16 cellular contexts compared by ENCODE assay signal in the genomic region with DNA sequence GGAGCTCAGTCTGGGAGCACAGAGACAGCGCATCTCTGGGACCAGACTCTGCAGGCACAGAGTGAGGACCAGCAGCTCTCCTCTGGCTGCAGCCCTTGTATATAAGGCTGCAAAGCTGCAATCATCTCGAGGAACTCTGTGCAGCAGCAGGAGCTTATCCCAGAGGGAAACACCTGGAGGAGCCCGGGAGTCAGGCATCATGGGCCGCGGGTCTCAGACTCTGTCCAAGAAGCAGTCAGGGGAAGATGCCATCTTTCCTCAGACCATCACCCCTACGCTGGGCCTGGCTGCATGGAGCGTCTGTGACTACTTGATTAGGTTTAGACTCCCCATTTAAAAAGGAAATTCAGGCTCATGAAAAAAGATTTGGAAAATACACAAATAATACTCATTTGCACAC.
DNase-seq lines count a peak whose midpoint lies in the region; ATAC-seq and TF ChIP-seq lines count a peak whose summit lies in the region.
"Had no signal": no experiment of that assay in that cellular context is flagged by ENCODE, and none has a peak within 500 bp of the region (broad histone marks: within the 10 kb centered on the region; RNA-seq: fewer than 3 reads in every experiment).

No MANE protein-coding gene starts in this region.

- H3K4me3 ChIP-seq in heart right ventricle (no peak overlapping the region), GM23248 (no peak overlapping the region), esophagus squamous epithelium (no peak overlapping the region), lower lobe of right lung (no peak overlapping the region)
- H3K4me3 ChIP-seq: BLaER1 had no signal

- intact Hi-C loops in cardiac septum (cut with DNase I): no loop called here
- intact Hi-C loops in heart right ventricle (cut with DNase I): no loop called here
- intact Hi-C loops in sciatic nerve (cut with DNase I): no loop called here
- intact Hi-C loops in esophagus squamous epithelium (cut with DNase I): no loop called here
- intact Hi-C loops in lower lobe of right lung (cut with DNase I): no loop called here
- intact Hi-C loops in activated T-helper 2 cell treated with anti-CD3 and anti-CD28 coated beads, Interferon-gamma antibody, Interleukin-2, Interleukin-4, amounts not matched to agents 10 μg/mL and 5 μg/mL and 100 μg/mL, durations not matched to agents 14 hours and 24 hours and 36 hours (cut with micrococcal nuclease): no loop called here

- no peak overlapping the region for H3K4me3 Mint-ChIP-seq in activated T-helper 2 cell treated with anti-CD3 and anti-CD28 coated beads, Interferon-gamma antibody, Interleukin-2, Interleukin-4, amounts not matched to agents 10 μg/mL and 5 μg/mL and 100 μg/mL, durations not matched to agents 14 hours and 24 hours and 36 hours (ENCODE audit: low read depth)
- H3K4me3 Mint-ChIP-seq: CD14-positive monocyte; CD4-positive, alpha-beta memory T cell; H9 had no signal

- peaks cover under 1% of the 10 kb centered on the region for H3K4me1 Mint-ChIP-seq in activated T-helper 2 cell treated with anti-CD3 and anti-CD28 coated beads, Interferon-gamma antibody, Interleukin-2, Interleukin-4, amounts not matched to agents 10 μg/mL and 5 μg/mL and 100 μg/mL, durations not matched to agents 14 hours and 24 hours and 36 hours (ENCODE audit: low read depth)
- H3K4me1 Mint-ChIP-seq: CD4-positive, alpha-beta memory T cell; H9 had no signal

- H3K27ac Mint-ChIP-seq in activated T-helper 2 cell treated with anti-CD3 and anti-CD28 coated beads, Interferon-gamma antibody, Interleukin-2, Interleukin-4, amounts not matched to agents 10 μg/mL and 5 μg/mL and 100 μg/mL, durations not matched to agents 14 hours and 24 hours and 36 hours: no peak overlapping the region
- H3K27ac Mint-ChIP-seq: CD4-positive, alpha-beta memory T cell; H9 had no signal

- DNase-seq in cardiac septum (ENCODE audit: low spot score) (peak; percentile 41), heart right ventricle (no peak), islet precursor cell (peak; percentile 41), sciatic nerve (ENCODE audit: low spot score) (peak; percentile 51), GM23248 (no peak), esophagus squamous epithelium (lab: John Stamatoyannopoulos, UW) (no peak), lower lobe of right lung (no peak)
- no peak for DNase-seq in activated T-helper 2 cell treated with anti-CD3 and anti-CD28 coated beads, Interferon-gamma antibody, Interleukin-2, Interleukin-4, amounts not matched to agents 10 μg/mL and 5 μg/mL and 100 μg/mL, durations not matched to agents 14 hours and 24 hours and 36 hours (ENCODE audit: low spot score)
- DNase-seq: 8988T; Calu3; CD4-positive, alpha-beta memory T cell; DMS79 treated with DMSO at 0.1 percent for 48 hours; GF-D8; H9 had no signal

- in situ Hi-C loops in GM23248 (cut with MboI): no loop called here

- no peaks in the 10 kb centered on the region for H3F3A ChIP-seq in GM23248 (ENCODE audit: insufficient read depth)

- WGBS in heart right ventricle, 2 donors: 70 to 72% methylated on average over 7 of the region's 7 CpGs
- WGBS in GM23248 (ENCODE audit: low coverage in 1 of 2, low lambda C conversion rate in 2 of 2, missing lambda C conversion rate in 2 of 2), 2 experiments: 63 to 68% methylated on average over 7 of the region's 7 CpGs
- WGBS in esophagus squamous epithelium, 2 donors: 78 to 81% methylated on average over 2 of the region's 7 CpGs

- H3K27me3 ChIP-seq in heart right ventricle: peaks cover 0 to 64% (median 34%) of the 10 kb centered on the region in 7 donors
- H3K27me3 ChIP-seq in GM23248 (replicated peaks; ENCODE audit: insufficient read depth): peaks cover 29% of the 10 kb centered on the region
- H3K27me3 ChIP-seq in esophagus squamous epithelium: peaks cover 0 to 61% (median 0%) of the 10 kb centered on the region in 4 donors
- peaks cover 17% of the 10 kb centered on the region for H3K27me3 ChIP-seq in lower lobe of right lung (ENCODE audit: low read depth)
- H3K27me3 ChIP-seq: BLaER1 had no signal

- no peaks in the 10 kb centered on the region for H3K36me3 Mint-ChIP-seq in activated T-helper 2 cell treated with anti-CD3 and anti-CD28 coated beads, Interferon-gamma antibody, Interleukin-2, Interleukin-4, amounts not matched to agents 10 μg/mL and 5 μg/mL and 100 μg/mL, durations not matched to agents 14 hours and 24 hours and 36 hours (ENCODE audit: low read depth)
- H3K36me3 Mint-ChIP-seq: CD14-positive monocyte had no signal

- H3K4me1 ChIP-seq in heart right ventricle (peaks cover 0 to 8% (median 0%) of the 10 kb centered on the region in 9 donors), GM23248 (ENCODE audit: insufficient read depth) (no peaks in the 10 kb centered on the region), esophagus squamous epithelium (peaks cover 0 to 23% (median 8%) of the 10 kb centered on the region in 3 donors), lower lobe of right lung (peaks cover 6% of the 10 kb centered on the region)

- H3K36me3 ChIP-seq in heart right ventricle (no peaks in the 10 kb centered on the region), GM23248 (ENCODE audit: low read depth) (no peaks in the 10 kb centered on the region), esophagus squamous epithelium (no peaks in the 10 kb centered on the region), lower lobe of right lung (no peaks in the 10 kb centered on the region)
- H3K36me3 ChIP-seq: BLaER1 had no signal

- no peak overlapping the region for H2AFZ ChIP-seq in GM23248

- no peaks in the 10 kb centered on the region for H4K20me1 ChIP-seq in GM23248 (ENCODE audit: insufficient read depth)
- H4K20me1 ChIP-seq: BLaER1 had no signal

- peaks cover 34% of the 10 kb centered on the region for H3K9me3 Mint-ChIP-seq in activated T-helper 2 cell treated with anti-CD3 and anti-CD28 coated beads, Interferon-gamma antibody, Interleukin-2, Interleukin-4, amounts not matched to agents 10 μg/mL and 5 μg/mL and 100 μg/mL, durations not matched to agents 14 hours and 24 hours and 36 hours

- no peaks in the 10 kb centered on the region for H3K9me2 ChIP-seq in GM23248 (ENCODE audit: insufficient read depth)

- no peaks in the 10 kb centered on the region for H3K79me2 ChIP-seq in GM23248 (ENCODE audit: insufficient read depth)

- H3K27me3 Mint-ChIP-seq in activated T-helper 2 cell treated with anti-CD3 and anti-CD28 coated beads, Interferon-gamma antibody, Interleukin-2, Interleukin-4, amounts not matched to agents 10 μg/mL and 5 μg/mL and 100 μg/mL, durations not matched to agents 14 hours and 24 hours and 36 hours (ENCODE audit: low read depth): peaks cover 4% of the 10 kb centered on the region

- H3K9ac ChIP-seq in GM23248: no peak overlapping the region
- H3K9ac ChIP-seq: BLaER1 had no signal

- H3K9me3 ChIP-seq in heart right ventricle (peaks cover 0 to 42% (median 16%) of the 10 kb centered on the region in 11 donors), GM23248 (ENCODE audit: low read depth) (no peaks in the 10 kb centered on the region), esophagus squamous epithelium (peaks cover 0 to 32% (median 12%) of the 10 kb centered on the region in 3 donors), lower lobe of right lung (peaks cover 15% of the 10 kb centered on the region)

- no peak overlapping the region for H3K4me2 ChIP-seq in GM23248 (ENCODE audit: unreplicated experiment)
- H3K4me2 ChIP-seq: BLaER1 had no signal

- TF ChIP-seq CTCF in heart right ventricle (IDR thresholded peaks at IDR 0.05) (no peak), esophagus squamous epithelium (IDR thresholded peaks at IDR 0.05) (no peak), lower lobe of right lung (IDR thresholded peaks at IDR 0.05) (no peak)

- no peak for ATAC-seq in heart right ventricle
- no peak for ATAC-seq in sciatic nerve
- no peak for ATAC-seq in lower lobe of right lung

- TF ChIP-seq POLR2A in esophagus squamous epithelium (IDR thresholded peaks at IDR 0.05): no peak

- H3K27ac ChIP-seq in heart right ventricle (no peak overlapping the region), GM23248 (no peak overlapping the region), esophagus squamous epithelium (no peak overlapping the region), lower lobe of right lung (no peak overlapping the region)
- H3K27ac ChIP-seq: BLaER1 had no signal

Comparison
In these comparisons a context has a peak if more than half of its experiments do, and no peak if none do; other contexts are left out.
1. DNase-seq: peak in cardiac septum (single experiment), islet precursor cell (single experiment) and sciatic nerve (single experiment); none in heart right ventricle (0 of 2), GM23248 (single experiment), esophagus squamous epithelium (single experiment), lower lobe of right lung (single experiment) and activated T-helper 2 cell treated with anti-CD3 and anti-CD28 coated beads, Interferon-gamma antibody, Interleukin-2, Interleukin-4, amounts not matched to agents 10 μg/mL and 5 μg/mL and 100 μg/mL, durations not matched to agents 14 hours and 24 hours and 36 hours (single experiment).